ENCODE assay signal across 3 cellular contexts in the genomic region with DNA sequence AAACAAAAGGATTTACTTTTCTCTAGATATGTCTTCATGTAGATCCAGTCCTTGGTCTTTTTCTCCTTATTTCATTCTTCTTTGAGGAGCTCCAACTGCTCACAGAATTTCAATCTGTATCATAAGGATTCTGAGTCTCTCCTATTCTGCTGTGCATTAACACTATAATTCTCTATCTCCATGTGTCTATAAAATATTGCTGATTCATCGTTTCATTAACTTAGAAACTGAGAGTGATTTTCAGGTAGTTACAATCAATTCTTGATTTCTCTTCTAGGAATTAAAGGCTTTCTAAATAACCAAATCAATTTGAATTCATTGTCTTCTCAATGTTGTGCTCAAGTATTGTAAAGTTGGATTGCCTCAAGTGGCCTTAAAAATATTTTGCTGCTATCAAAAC.
TF ChIP-seq lines count a peak whose summit lies in the region.

No MANE protein-coding gene starts in this region.

TF ChIP-seq in HepG2, 621 proteins besides CTCF, POLR2A, EP300 and RAD21:
- no peak for TF ChIP-seq MIER3 (CRISPR knock-in tag; IDR thresholded peaks at IDR 0.05; ENCODE audit: borderline replicate concordance)
- TF ChIP-seq GZF1 (CRISPR knock-in tag; IDR thresholded peaks at IDR 0.05): no peak
- 0 out of 2 replicates have a peak, but pooled peaks have one; percentile 41 for TF ChIP-seq NFE2L2 (IDR thresholded peaks at IDR 0.05; ENCODE audit: low read length)
- no peak for TF ChIP-seq PRPF4 (IDR thresholded peaks at IDR 0.05; ENCODE audit: low read depth, low read length, poor library complexity, severe bottlenecking)
- peak; percentile 89 to 95 for TF ChIP-seq MAFK (conservative IDR thresholded peaks at IDR 0.05 in 1 of 2, IDR thresholded peaks at IDR 0.05 in 1 of 2; ENCODE audit: low read length in 2 of 2)
- TF ChIP-seq, protein P1, sequence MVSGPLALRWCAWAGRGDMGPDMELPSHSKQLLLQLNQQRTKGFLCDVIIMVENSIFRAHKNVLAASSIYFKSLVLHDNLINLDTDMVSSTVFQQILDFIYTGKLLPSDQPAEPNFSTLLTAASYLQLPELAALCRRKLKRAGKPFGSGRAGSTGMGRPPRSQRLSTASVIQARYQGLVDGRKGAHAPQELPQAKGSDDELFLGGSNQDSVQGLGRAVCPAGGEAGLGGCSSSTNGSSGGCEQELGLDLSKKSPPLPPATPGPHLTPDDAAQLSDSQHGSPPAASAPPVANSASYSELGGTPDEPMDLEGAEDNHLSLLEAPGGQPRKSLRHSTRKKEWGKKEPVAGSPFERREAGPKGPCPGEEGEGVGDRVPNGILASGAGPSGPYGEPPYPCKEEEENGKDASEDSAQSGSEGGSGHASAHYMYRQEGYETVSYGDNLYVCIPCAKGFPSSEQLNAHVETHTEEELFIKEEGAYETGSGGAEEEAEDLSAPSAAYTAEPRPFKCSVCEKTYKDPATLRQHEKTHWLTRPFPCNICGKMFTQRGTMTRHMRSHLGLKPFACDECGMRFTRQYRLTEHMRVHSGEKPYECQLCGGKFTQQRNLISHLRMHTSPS (CRISPR knock-in tag; IDR thresholded peaks at IDR 0.05; ENCODE audit: low read depth): no peak
- TF ChIP-seq MAFF (IDR thresholded peaks at IDR 0.05; ENCODE audit: low read depth, low read length): peak; percentile 92

TF ChIP-seq in IMR-90, 13 proteins besides CTCF, POLR2A, EP300 and RAD21:
- TF ChIP-seq MXI1 (IDR thresholded peaks at IDR 0.05; ENCODE audit: borderline replicate concordance, low read depth, low read length): no peak
- peak; percentile 95 for TF ChIP-seq MAFK (IDR thresholded peaks at IDR 0.05; ENCODE audit: low read depth, low read length)

TF ChIP-seq in H1, 55 proteins besides CTCF, POLR2A, EP300 and RAD21:
- TF ChIP-seq MAFK (IDR thresholded peaks at IDR 0.05; ENCODE audit: low read depth, low read length) (peak; percentile 91), SIX5 (IDR thresholded peaks at IDR 0.05; ENCODE audit: low read depth, low read length) (no peak), CREB1 (IDR thresholded peaks at IDR 0.05) (no peak), TBP (IDR thresholded peaks at IDR 0.05; ENCODE audit: low read depth, low read length) (no peak)
